9 cellular contexts compared by ENCODE assay signal in genomic region chr7:68246189-68246633, GRCh38.
DNase-seq lines count a peak whose midpoint lies in the region; ATAC-seq and TF ChIP-seq lines count a peak whose summit lies in the region.
"Had no signal": no experiment of that assay in that cellular context is flagged by ENCODE, and none has a peak within 500 bp of the region (broad histone marks: within the 10 kb centered on the region; RNA-seq: fewer than 3 reads in every experiment).

No MANE protein-coding gene starts in this region.

- BruUV-seq in mammary epithelial cell (replicated peaks; lab: Mats Ljungman, UMichigan) (no TSS peak), MCF 10A (replicated peaks; lab: Mats Ljungman, UMichigan) (no TSS peak)

- CTCF ChIA-PET in mammary epithelial cell (lab: Charles Lee; ENCODE audit: low non-redundant PET) = no interaction called here
- CTCF ChIA-PET in MCF 10A (lab: Yijun Ruan, JAX) = no interaction called here
- CTCF ChIA-PET in CD8-positive, alpha-beta T cell (lab: Charles Lee) = no interaction called here

- H3K9me3 ChIP-seq in mammary epithelial cell (replicated peaks; ENCODE audit: insufficient read depth, low read length) (peaks cover 31% of the 10 kb centered on the region), NT2/D1 (ENCODE audit: insufficient read depth, low read length) (peaks cover 26% of the 10 kb centered on the region; the same call in 1 of the 2 replicates), heart left ventricle (peaks cover 0 to 8% (median 0%) of the 10 kb centered on the region in 12 donors)
- H3K9me3 ChIP-seq in CD8-positive, alpha-beta T cell (ENCODE audit: low read length) = no peaks in the 10 kb centered on the region

- H3K27me3 Mint-ChIP-seq in MCF 10A (ENCODE audit: insufficient read depth, unreplicated experiment) = no peaks in the 10 kb centered on the region
- H3K27me3 Mint-ChIP-seq in CD8-positive, alpha-beta T cell (ENCODE audit: low read depth) = no peaks in the 10 kb centered on the region

- no peak overlapping the region for H3K4me3 ChIP-seq in mammary epithelial cell (replicated peaks in 1 of 3; ENCODE audit: insufficient read depth in 1 of 3, low read depth in 2 of 3, low read length in 3 of 3)
- no peak overlapping the region for H3K4me3 ChIP-seq in NT2/D1 (ENCODE audit: insufficient read length, low read depth)
- H3K4me3 ChIP-seq in heart left ventricle = no peak overlapping the region
- no peak overlapping the region for H3K4me3 ChIP-seq in CD8-positive, alpha-beta T cell (ENCODE audit: low read depth, low read length)

- DNase-seq in mammary epithelial cell (peak; percentile 5), MCF 10A (ENCODE audit: unreplicated experiment) (no peak), NT2/D1 (ENCODE audit: low read depth, low spot score) (peak; percentile 91), iPS-NIHi11 (ENCODE audit: low spot score) (peak; percentile 44), heart left ventricle (no peak)
- DNase-seq in stimulated activated CD8-positive, alpha-beta memory T cell treated with anti-CD3 and anti-CD28 coated beads, Interleukin-4, amount 100 ng/mL, for 48 hours = no peak
- no peak for DNase-seq in CD8-positive, alpha-beta T cell
- DNase-seq: immature natural killer cell had no signal

- H3K4me1 Mint-ChIP-seq in MCF 10A (ENCODE audit: insufficient read depth, unreplicated experiment) = no peaks in the 10 kb centered on the region
- H3K4me1 Mint-ChIP-seq in CD8-positive, alpha-beta T cell (ENCODE audit: low read depth) = no peaks in the 10 kb centered on the region
- H3K4me1 Mint-ChIP-seq: immature natural killer cell had no signal

- peaks cover 34% of the 10 kb centered on the region for H3K9me3 Mint-ChIP-seq in MCF 10A (ENCODE audit: unreplicated experiment)
- H3K9me3 Mint-ChIP-seq in CD8-positive, alpha-beta T cell = peaks cover 24% of the 10 kb centered on the region

- POLR2A ChIA-PET in MCF 10A (lab: Yijun Ruan, JAX) = no interaction called here
- POLR2A ChIA-PET in CD8-positive, alpha-beta T cell (lab: Charles Lee) = no interaction called here

- H3K4me2 ChIP-seq in mammary epithelial cell (ENCODE audit: insufficient read depth, low read depth, low read length) = no peak overlapping the region

- H3K9ac ChIP-seq in mammary epithelial cell (ENCODE audit: insufficient read depth, low read length) (no peak overlapping the region), NT2/D1 (ENCODE audit: insufficient read length, low read depth) (no peak overlapping the region)

- no peaks in the 10 kb centered on the region for H3K79me2 ChIP-seq in mammary epithelial cell (ENCODE audit: insufficient read depth, low read length)

- WGBS in mammary epithelial cell (ENCODE audit: low coverage, missing lambda C conversion rate) = 8% methylated on average over 3 of the region's 4 CpGs
- 54 to 63% (median 60%) methylated on average over 4 of the region's 4 CpGs for WGBS in heart left ventricle, 4 donors

- no peak overlapping the region for H2AFZ ChIP-seq in mammary epithelial cell (ENCODE audit: low read depth, low read length)

- H3K27ac Mint-ChIP-seq in MCF 10A (ENCODE audit: low read depth, unreplicated experiment) = no peak overlapping the region
- no peak overlapping the region for H3K27ac Mint-ChIP-seq in CD8-positive, alpha-beta T cell
- H3K27ac Mint-ChIP-seq: immature natural killer cell had no signal

- ATAC-seq in GM21786 (IDR thresholded peaks at IDR 0.05; ENCODE audit: unreplicated experiment) (no peak), heart left ventricle (no peak)
- no peak for ATAC-seq in CD8-positive, alpha-beta T cell

- H3K36me3 Mint-ChIP-seq in MCF 10A (ENCODE audit: insufficient read depth, unreplicated experiment) = no peaks in the 10 kb centered on the region
- no peaks in the 10 kb centered on the region for H3K36me3 Mint-ChIP-seq in CD8-positive, alpha-beta T cell

- TF ChIP-seq CTCF in mammary epithelial cell (conservative IDR thresholded peaks at IDR 0.05 in 1 of 2, IDR thresholded peaks at IDR 0.05 in 1 of 2; ENCODE audit: extremely low read depth in 1 of 2, insufficient read depth in 1 of 2, low read depth in 1 of 2, low read length in 2 of 2) (no peak), MCF 10A (IDR thresholded peaks at IDR 0.05; ENCODE audit: unreplicated experiment) (no peak), heart left ventricle (IDR thresholded peaks at IDR 0.05) (no peak)
- no peak for TF ChIP-seq CTCF in CD8-positive, alpha-beta T cell (IDR thresholded peaks at IDR 0.05)

- no peaks in the 10 kb centered on the region for H4K20me1 ChIP-seq in mammary epithelial cell (ENCODE audit: insufficient read depth, low read length)

- no peaks in the 10 kb centered on the region for H3K36me3 ChIP-seq in mammary epithelial cell (ENCODE audit: insufficient read depth, low read length)
- no peaks in the 10 kb centered on the region for H3K36me3 ChIP-seq in NT2/D1 (ENCODE audit: insufficient read depth, insufficient read length, low read length)
- no peaks in the 10 kb centered on the region for H3K36me3 ChIP-seq in heart left ventricle
- H3K36me3 ChIP-seq in CD8-positive, alpha-beta T cell (ENCODE audit: insufficient read depth, low read length) = no peaks in the 10 kb centered on the region

- no peak overlapping the region for H3K4me3 Mint-ChIP-seq in MCF 10A (ENCODE audit: unreplicated experiment)
- no peak overlapping the region for H3K4me3 Mint-ChIP-seq in CD8-positive, alpha-beta T cell
- H3K4me3 Mint-ChIP-seq: immature natural killer cell had no signal

- in situ Hi-C loops in mammary epithelial cell (cut with MboI; ENCODE audit: low sequenced_read_pairs in 2 of 2) = no loop called here

- no peak for TF ChIP-seq POLR2A in heart left ventricle (IDR thresholded peaks at IDR 0.05)

- H3K4me1 ChIP-seq in mammary epithelial cell (ENCODE audit: insufficient read depth, low read length) = no peaks in the 10 kb centered on the region
- H3K4me1 ChIP-seq in NT2/D1 (ENCODE audit: insufficient read depth, insufficient read length) = peaks cover 4% of the 10 kb centered on the region
- H3K4me1 ChIP-seq in heart left ventricle = no peaks in the 10 kb centered on the region
- H3K4me1 ChIP-seq in CD8-positive, alpha-beta T cell (ENCODE audit: insufficient read depth, low read length) = no peaks in the 10 kb centered on the region

- intact Hi-C loops in mammary epithelial cell (cut with micrococcal nuclease) = no loop called here
- intact Hi-C loops in MCF 10A (cut with micrococcal nuclease) = no loop called here
- intact Hi-C loops in heart left ventricle (cut with DNase I) = no loop called here
- intact Hi-C loops in CD8-positive, alpha-beta T cell (cut with DNase I, micrococcal nuclease) = no loop called here

- H3K27me3 ChIP-seq in mammary epithelial cell (ENCODE audit: insufficient read depth, low read length) (no peaks in the 10 kb centered on the region), NT2/D1 (ENCODE audit: insufficient read depth, insufficient read length) (no peaks in the 10 kb centered on the region), heart left ventricle (peaks cover 0 to 3% (median 0%) of the 10 kb centered on the region in 9 donors)
- no peaks in the 10 kb centered on the region for H3K27me3 ChIP-seq in CD8-positive, alpha-beta T cell (ENCODE audit: insufficient read depth, low read length)

- no peak overlapping the region for H3K27ac ChIP-seq in mammary epithelial cell (ENCODE audit: insufficient read depth, low read depth, low read length)
- no peak overlapping the region for H3K27ac ChIP-seq in heart left ventricle
- H3K27ac ChIP-seq in CD8-positive, alpha-beta T cell (ENCODE audit: low read depth, low read length) = no peak overlapping the region

- dilution Hi-C loops in mammary epithelial cell (cut with HindIII; ENCODE audit: low sequenced_read_pairs) = no loop called here

Comparison
In these comparisons a context has a peak if more than half of its experiments do, and no peak if none do; other contexts are left out.
1. DNase-seq: peak in mammary epithelial cell (single experiment), NT2/D1 (single experiment) and iPS-NIHi11 (single experiment); none in MCF 10A (single experiment), heart left ventricle (0 of 5), stimulated activated CD8-positive, alpha-beta memory T cell treated with anti-CD3 and anti-CD28 coated beads, Interleukin-4, amount 100 ng/mL, for 48 hours (single experiment) and CD8-positive, alpha-beta T cell (0 of 7).